Comparison of ENCODE assay signal across 1 cellular context in genomic region chr9:99051851-99052250, GRCh38.
TF ChIP-seq lines count a peak whose summit lies in the region.

No MANE protein-coding gene starts in this region.

TF ChIP-seq in K562, 482 proteins besides CTCF, POLR2A, EP300 and RAD21:
- no peak for TF ChIP-seq TFAM (CRISPR knock-in tag; conservative IDR thresholded peaks at IDR 0.05)
- no peak for TF ChIP-seq MXI1 (IDR thresholded peaks at IDR 0.05; ENCODE audit: low read depth, low read length)
- TF ChIP-seq LCOR (CRISPR knock-in tag; IDR thresholded peaks at IDR 0.05): 0 out of 2 replicates have a peak, but pooled peaks have one; percentile 22
